In the genomic region with DNA sequence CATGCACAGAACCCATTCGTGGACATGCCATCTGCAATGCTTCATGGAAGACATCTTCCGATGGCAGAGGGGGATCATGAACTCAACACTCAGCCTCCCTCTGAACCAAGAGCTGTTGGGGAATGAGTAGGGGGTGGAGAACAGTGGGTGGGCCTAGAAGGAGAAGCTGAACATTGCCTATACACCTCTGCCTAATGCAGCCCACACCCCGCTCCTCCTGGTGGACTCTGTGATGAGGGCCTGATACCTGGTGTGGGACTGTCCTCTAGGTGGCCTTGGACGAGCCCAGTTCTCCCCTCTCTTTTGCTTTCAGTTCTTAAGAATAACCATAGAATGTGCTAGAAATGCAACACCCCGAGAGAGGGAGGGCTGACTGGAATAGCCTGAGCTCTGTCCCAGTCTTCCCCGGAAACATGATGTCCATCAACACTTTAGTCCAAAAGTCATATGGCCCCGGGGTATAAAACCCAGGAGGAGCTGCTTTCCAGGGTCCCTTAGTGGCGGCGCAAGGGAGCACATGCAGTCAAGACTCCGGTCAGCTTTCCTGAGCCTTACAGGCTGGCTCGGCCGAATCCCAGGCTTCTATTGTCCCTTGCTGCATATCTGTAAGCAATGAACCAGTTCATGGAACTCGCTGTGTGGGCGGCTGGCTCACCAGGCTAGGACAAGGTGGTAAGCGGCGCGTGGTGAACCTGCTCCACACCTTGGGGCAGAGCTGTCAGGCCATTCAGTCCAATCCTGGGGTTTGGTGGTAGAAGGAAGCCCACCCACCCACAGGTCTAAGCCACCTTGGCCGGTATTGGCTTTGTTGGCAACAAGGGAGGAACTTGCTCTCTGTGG, we compare ENCODE assay signal across 33 cellular contexts.
"Had no signal": no experiment of that assay in that cellular context is flagged by ENCODE, and none has a peak within 500 bp of the region (broad histone marks: within the 10 kb centered on the region; RNA-seq: fewer than 3 reads in every experiment).

No MANE protein-coding gene starts in this region.

- DNase-seq: activated B cell treated with CpG ODN at 0.5 μM for 24 hours; activated CD4-positive, alpha-beta memory T cell treated with anti-CD3 and anti-CD28 coated beads, Interleukin-2, amount 10 ng/mL, durations not matched to agents 7 days and 5 days; activated CD4-positive, alpha-beta T cell treated with anti-CD3 and anti-CD28 coated beads for 4 hours; activated CD4-positive, alpha-beta T cell treated with anti-CD3 and anti-CD28 coated beads, Interleukin-2, amount 10 ng/mL, durations not matched to agents 24 days and 14 days; activated CD4-positive, alpha-beta T cell treated with anti-CD3 and anti-CD28 coated beads, Interleukin-2, amount 50 U/mL, for 48 hours; activated CD4-positive, CD25-positive, alpha-beta regulatory T cell treated with anti-CD3 and anti-CD28 coated beads, Interleukin-2, amount 50 U/mL, for 72 hours; activated CD8-positive, alpha-beta memory T cell treated with anti-CD3 and anti-CD28 coated beads for 24 hours; activated CD8-positive, alpha-beta memory T cell treated with anti-CD3 and anti-CD28 coated beads, Interleukin-2, amount 10 ng/mL, durations not matched to agents 7 days and 5 days; activated CD8-positive, alpha-beta memory T cell treated with anti-CD3 and anti-CD28 coated beads, Interleukin-2, amount 50 U/mL, for 48 hours; activated CD8-positive, alpha-beta T cell treated with anti-CD3 and anti-CD28 coated beads, Interleukin-2, amount 10 ng/mL, durations not matched to agents 7 days and 5 days; activated effector memory CD4-positive, alpha-beta T cell treated with Interleukin-2 at 50 U/mL for 16 hours; activated gamma-delta T cell; activated naive CD4-positive, alpha-beta T cell treated with anti-CD3 and anti-CD28 coated beads, Interleukin-2, amount 10 ng/mL, durations not matched to agents 7 days and 5 days; activated naive CD4-positive, alpha-beta T cell treated with Interleukin-2 at 50 U/mL for 16 hours; activated naive CD8-positive, alpha-beta T cell treated with anti-CD3 and anti-CD28 coated beads, Interleukin-2, amount 10 ng/mL, durations not matched to agents 7 days and 5 days; activated naive CD8-positive, alpha-beta T cell treated with anti-CD3 and anti-CD28 coated beads, Interleukin-2, amount 50 U/mL, for 24 hours; activated T-cell treated with anti-CD3 and anti-CD28 coated beads, Interleukin-2, amount 50 U/mL, for 24 hours; activated T-cell treated with anti-CD3 and anti-CD28 coated beads, Interleukin-2, amount 50 U/mL, for 48 hours; amygdala; anterior cingulate cortex; caudate nucleus; T-helper 1 cell; T-helper 2 cell; T-helper 9 cell had no signal

- H3K27ac Mint-ChIP-seq: activated B cell treated with CpG ODN at 0.5 μM for 24 hours; activated CD4-positive, alpha-beta memory T cell treated with anti-CD3 and anti-CD28 coated beads, Interleukin-2, amount 10 ng/mL, durations not matched to agents 7 days and 5 days; activated CD4-positive, alpha-beta T cell treated with anti-CD3 and anti-CD28 coated beads, Interleukin-2, amount 10 ng/mL, durations not matched to agents 24 days and 14 days; activated CD8-positive, alpha-beta memory T cell treated with anti-CD3 and anti-CD28 coated beads, Interleukin-2, amount 10 ng/mL, durations not matched to agents 7 days and 5 days; activated CD8-positive, alpha-beta T cell treated with anti-CD3 and anti-CD28 coated beads, Interleukin-2, amount 10 ng/mL, durations not matched to agents 7 days and 5 days; activated naive CD4-positive, alpha-beta T cell treated with anti-CD3 and anti-CD28 coated beads, Interleukin-2, amount 10 ng/mL, durations not matched to agents 7 days and 5 days; activated naive CD4-positive, alpha-beta T cell treated with anti-CD3 and anti-CD28 coated beads, Interleukin-2, amount 50 U/mL, for 24 hours; activated naive CD8-positive, alpha-beta T cell; activated naive CD8-positive, alpha-beta T cell treated with anti-CD3 and anti-CD28 coated beads, Interleukin-2, amount 10 ng/mL, durations not matched to agents 7 days and 5 days; activated naive CD8-positive, alpha-beta T cell treated with anti-CD3 and anti-CD28 coated beads, Interleukin-2, amount 50 U/mL, for 24 hours; activated T-cell treated with anti-CD3 and anti-CD28 coated beads, Interleukin-2, amount 50 U/mL, for 24 hours; activated T-helper 2 cell treated with anti-CD3 and anti-CD28 coated beads, Interferon-gamma antibody, Interleukin-2, Interleukin-4, amounts not matched to agents 10 μg/mL and 5 μg/mL and 100 μg/mL, durations not matched to agents 14 hours and 24 hours and 36 hours; T-helper 1 cell treated with Interleukin-12 subunit alpha and Interleukin-12 subunit beta and Interleukin-4 antibody, amounts not matched to agents 30 μg/mL and 1 μg/mL, for 36 hours; T-helper 2 cell treated with Interferon-gamma antibody and Interleukin-4, amounts not matched to agents 5 μg/mL and 100 μg/mL, for 36 hours had no signal

- H3K36me3 Mint-ChIP-seq: activated CD8-positive, alpha-beta memory T cell treated with anti-CD3 and anti-CD28 coated beads, Interleukin-2, amount 10 ng/mL, durations not matched to agents 7 days and 5 days; activated naive CD4-positive, alpha-beta T cell treated with anti-CD3 and anti-CD28 coated beads, Interleukin-2, amount 10 ng/mL, durations not matched to agents 7 days and 5 days; activated naive CD4-positive, alpha-beta T cell treated with anti-CD3 and anti-CD28 coated beads, Interleukin-2, amount 50 U/mL, for 24 hours; activated naive CD8-positive, alpha-beta T cell; activated naive CD8-positive, alpha-beta T cell treated with anti-CD3 and anti-CD28 coated beads, Interleukin-2, amount 10 ng/mL, durations not matched to agents 7 days and 5 days had no signal

- H3K4me3 Mint-ChIP-seq: activated B cell treated with CpG ODN at 0.5 μM for 24 hours; activated CD4-positive, alpha-beta memory T cell treated with anti-CD3 and anti-CD28 coated beads, Interleukin-2, amount 10 ng/mL, durations not matched to agents 7 days and 5 days; activated CD4-positive, alpha-beta T cell treated with anti-CD3 and anti-CD28 coated beads, Interleukin-2, amount 10 ng/mL, durations not matched to agents 24 days and 14 days; activated CD8-positive, alpha-beta memory T cell treated with anti-CD3 and anti-CD28 coated beads, Interleukin-2, amount 10 ng/mL, durations not matched to agents 7 days and 5 days; activated CD8-positive, alpha-beta T cell treated with anti-CD3 and anti-CD28 coated beads, Interleukin-2, amount 10 ng/mL, durations not matched to agents 7 days and 5 days; activated naive CD4-positive, alpha-beta T cell treated with anti-CD3 and anti-CD28 coated beads, Interleukin-2, amount 10 ng/mL, durations not matched to agents 7 days and 5 days; activated naive CD4-positive, alpha-beta T cell treated with anti-CD3 and anti-CD28 coated beads, Interleukin-2, amount 50 U/mL, for 24 hours; activated naive CD8-positive, alpha-beta T cell; activated naive CD8-positive, alpha-beta T cell treated with anti-CD3 and anti-CD28 coated beads, Interleukin-2, amount 10 ng/mL, durations not matched to agents 7 days and 5 days; activated naive CD8-positive, alpha-beta T cell treated with anti-CD3 and anti-CD28 coated beads, Interleukin-2, amount 50 U/mL, for 24 hours; activated T-cell treated with anti-CD3 and anti-CD28 coated beads, Interleukin-2, amount 50 U/mL, for 24 hours; brain; T-helper 1 cell treated with Interleukin-12 subunit alpha and Interleukin-12 subunit beta and Interleukin-4 antibody, amounts not matched to agents 30 μg/mL and 1 μg/mL, for 36 hours; T-helper 2 cell treated with Interferon-gamma antibody and Interleukin-4, amounts not matched to agents 5 μg/mL and 100 μg/mL, for 36 hours had no signal

- H3K4me1 ChIP-seq: ascending aorta had no signal

- ATAC-seq: activated CD8-positive, alpha-beta memory T cell treated with anti-CD3 and anti-CD28 coated beads, Interleukin-2, amount 10 ng/mL, durations not matched to agents 7 days and 5 days; activated CD8-positive, alpha-beta T cell treated with anti-CD3 and anti-CD28 coated beads, Interleukin-2, amount 10 ng/mL, durations not matched to agents 7 days and 5 days; activated naive CD8-positive, alpha-beta T cell treated with anti-CD3 and anti-CD28 coated beads, Interleukin-2, amount 50 U/mL, for 24 hours had no signal

- H3K27ac ChIP-seq: ascending aorta, cardiac muscle cell, VCaP had no signal

- H3K36me3 ChIP-seq: ascending aorta, cardiac muscle cell had no signal

- H3K9me3 Mint-ChIP-seq: activated B cell treated with CpG ODN at 0.5 μM for 24 hours; activated CD4-positive, alpha-beta memory T cell treated with anti-CD3 and anti-CD28 coated beads, Interleukin-2, amount 10 ng/mL, durations not matched to agents 7 days and 5 days; activated CD4-positive, alpha-beta T cell treated with anti-CD3 and anti-CD28 coated beads, Interleukin-2, amount 10 ng/mL, durations not matched to agents 24 days and 14 days; activated naive CD4-positive, alpha-beta T cell treated with anti-CD3 and anti-CD28 coated beads, Interleukin-2, amount 10 ng/mL, durations not matched to agents 7 days and 5 days; activated naive CD4-positive, alpha-beta T cell treated with anti-CD3 and anti-CD28 coated beads, Interleukin-2, amount 50 U/mL, for 24 hours; activated naive CD8-positive, alpha-beta T cell treated with anti-CD3 and anti-CD28 coated beads, Interleukin-2, amount 10 ng/mL, durations not matched to agents 7 days and 5 days; activated naive CD8-positive, alpha-beta T cell treated with anti-CD3 and anti-CD28 coated beads, Interleukin-2, amount 50 U/mL, for 24 hours; activated T-cell treated with anti-CD3 and anti-CD28 coated beads, Interleukin-2, amount 50 U/mL, for 24 hours; activated T-helper 2 cell treated with anti-CD3 and anti-CD28 coated beads, Interferon-gamma antibody, Interleukin-2, Interleukin-4, amounts not matched to agents 10 μg/mL and 5 μg/mL and 100 μg/mL, durations not matched to agents 14 hours and 24 hours and 36 hours; T-helper 1 cell treated with Interleukin-12 subunit alpha and Interleukin-12 subunit beta and Interleukin-4 antibody, amounts not matched to agents 30 μg/mL and 1 μg/mL, for 36 hours; T-helper 2 cell treated with Interferon-gamma antibody and Interleukin-4, amounts not matched to agents 5 μg/mL and 100 μg/mL, for 36 hours had no signal

- H3K27me3 ChIP-seq: ascending aorta, cardiac muscle cell had no signal

- H3K27me3 Mint-ChIP-seq: activated CD4-positive, alpha-beta memory T cell treated with anti-CD3 and anti-CD28 coated beads, Interleukin-2, amount 10 ng/mL, durations not matched to agents 7 days and 5 days; activated naive CD4-positive, alpha-beta T cell treated with anti-CD3 and anti-CD28 coated beads, Interleukin-2, amount 50 U/mL, for 24 hours; brain had no signal

- H3K4me3 ChIP-seq: ascending aorta, cardiac muscle cell had no signal

- H3K4me1 Mint-ChIP-seq: activated B cell treated with CpG ODN at 0.5 μM for 24 hours; activated CD4-positive, alpha-beta memory T cell treated with anti-CD3 and anti-CD28 coated beads, Interleukin-2, amount 10 ng/mL, durations not matched to agents 7 days and 5 days; activated CD4-positive, alpha-beta T cell treated with anti-CD3 and anti-CD28 coated beads, Interleukin-2, amount 10 ng/mL, durations not matched to agents 24 days and 14 days; activated CD8-positive, alpha-beta memory T cell treated with anti-CD3 and anti-CD28 coated beads, Interleukin-2, amount 10 ng/mL, durations not matched to agents 7 days and 5 days; activated naive CD4-positive, alpha-beta T cell treated with anti-CD3 and anti-CD28 coated beads, Interleukin-2, amount 10 ng/mL, durations not matched to agents 7 days and 5 days; activated naive CD4-positive, alpha-beta T cell treated with anti-CD3 and anti-CD28 coated beads, Interleukin-2, amount 50 U/mL, for 24 hours; activated naive CD8-positive, alpha-beta T cell treated with anti-CD3 and anti-CD28 coated beads, Interleukin-2, amount 10 ng/mL, durations not matched to agents 7 days and 5 days; activated naive CD8-positive, alpha-beta T cell treated with anti-CD3 and anti-CD28 coated beads, Interleukin-2, amount 50 U/mL, for 24 hours had no signal
